ENCODE assay signal across 24 cellular contexts in genomic region chr5:1897816-1898450, GRCh38. TPM values are rescaled to one million over a fixed set of nuclear protein-coding genes. Genes with fewer than 3 reads are reported as not detected.
"Had no signal": no experiment of that assay in that cellular context is flagged by ENCODE, and none has a peak within 500 bp of the region (broad histone marks: within the 10 kb centered on the region; RNA-seq: fewer than 3 reads in every experiment).

No MANE protein-coding gene starts in this region.

- H3K27ac Mint-ChIP-seq: activated B cell treated with CpG ODN at 0.5 μM for 24 hours; activated CD4-positive, alpha-beta memory T cell treated with anti-CD3 and anti-CD28 coated beads, Interleukin-2, amount 10 ng/mL, durations not matched to agents 7 days and 5 days; activated naive CD4-positive, alpha-beta T cell treated with anti-CD3 and anti-CD28 coated beads, Interleukin-2, amount 50 U/mL, for 24 hours; activated naive CD8-positive, alpha-beta T cell treated with anti-CD3 and anti-CD28 coated beads, Interleukin-2, amount 50 U/mL, for 24 hours; IgD-negative memory B cell; T-cell had no signal

- H3K36me3 ChIP-seq: brain microvascular endothelial cell, cardiac muscle cell had no signal

- H3K9ac ChIP-seq: KMS-11 had no signal

- H3K9me3 Mint-ChIP-seq: activated B cell treated with CpG ODN at 0.5 μM for 24 hours; activated CD4-positive, alpha-beta memory T cell treated with anti-CD3 and anti-CD28 coated beads, Interleukin-2, amount 10 ng/mL, durations not matched to agents 7 days and 5 days; activated naive CD4-positive, alpha-beta T cell treated with anti-CD3 and anti-CD28 coated beads, Interleukin-2, amount 50 U/mL, for 24 hours; activated naive CD8-positive, alpha-beta T cell treated with anti-CD3 and anti-CD28 coated beads, Interleukin-2, amount 50 U/mL, for 24 hours; T-cell had no signal

- DNase-seq: activated B cell treated with CpG ODN at 0.5 μM for 24 hours; activated CD4-positive, alpha-beta memory T cell treated with anti-CD3 and anti-CD28 coated beads, Interleukin-2, amount 10 ng/mL, durations not matched to agents 7 days and 5 days; activated CD4-positive, alpha-beta T cell treated with anti-CD3 and anti-CD28 coated beads for 1 hour; activated CD4-positive, alpha-beta T cell treated with anti-CD3 and anti-CD28 coated beads, Interleukin-2, amount 50 U/mL, for 1 hour; activated naive CD8-positive, alpha-beta T cell treated with anti-CD3 and anti-CD28 coated beads, Interleukin-2, amount 50 U/mL, for 24 hours; activated T-cell treated with anti-CD3 and anti-CD28 coated beads for 4 hours; amygdala; brain microvascular endothelial cell; MM.1S; NCI-H1105; NCI-H1436 treated with DMSO at 0.1 percent for 48 hours; NCI-H187 treated with DMSO at 0.1 percent for 48 hours; NCI-H2081 treated with DMSO at 0.1 percent for 48 hours; NCI-H446; NCI-H524; T-cell; T-helper 2 cell; T1000 had no signal

- H3K4me3 Mint-ChIP-seq: activated B cell treated with CpG ODN at 0.5 μM for 24 hours; activated CD4-positive, alpha-beta memory T cell treated with anti-CD3 and anti-CD28 coated beads, Interleukin-2, amount 10 ng/mL, durations not matched to agents 7 days and 5 days; activated naive CD4-positive, alpha-beta T cell treated with anti-CD3 and anti-CD28 coated beads, Interleukin-2, amount 50 U/mL, for 24 hours; activated naive CD8-positive, alpha-beta T cell treated with anti-CD3 and anti-CD28 coated beads, Interleukin-2, amount 50 U/mL, for 24 hours; IgD-negative memory B cell; T-cell had no signal

- H3K27ac ChIP-seq: brain microvascular endothelial cell, cardiac muscle cell, KMS-11, SK-N-MC had no signal

- H3K4me2 ChIP-seq: KMS-11 had no signal

- H3K36me3 Mint-ChIP-seq: activated naive CD4-positive, alpha-beta T cell treated with anti-CD3 and anti-CD28 coated beads, Interleukin-2, amount 50 U/mL, for 24 hours; IgD-negative memory B cell; T-cell had no signal

- H3K4me1 Mint-ChIP-seq: activated B cell treated with CpG ODN at 0.5 μM for 24 hours; activated CD4-positive, alpha-beta memory T cell treated with anti-CD3 and anti-CD28 coated beads, Interleukin-2, amount 10 ng/mL, durations not matched to agents 7 days and 5 days; activated naive CD4-positive, alpha-beta T cell treated with anti-CD3 and anti-CD28 coated beads, Interleukin-2, amount 50 U/mL, for 24 hours; activated naive CD8-positive, alpha-beta T cell treated with anti-CD3 and anti-CD28 coated beads, Interleukin-2, amount 50 U/mL, for 24 hours; IgD-negative memory B cell; T-cell had no signal

- H3K27me3 ChIP-seq: brain microvascular endothelial cell, cardiac muscle cell had no signal

- H3K4me3 ChIP-seq: cardiac muscle cell, SK-N-MC had no signal

RNA-seq across cellular contexts. Expression of gene IRX4, which starts 15.2 kb away (rescaled TPM):
- total RNA-seq: activated B cell treated with CpG ODN at 0.5 μM for 24 hours; activated CD4-positive, alpha-beta memory T cell treated with anti-CD3 and anti-CD28 coated beads, Interleukin-2, amount 10 ng/mL, durations not matched to agents 7 days and 5 days; activated CD8-positive, alpha-beta memory T cell treated with anti-CD3 and anti-CD28 coated beads for 36 hours; T-cell had no signal
- polyA plus RNA-seq: IgD-negative memory B cell had no signal
